Comparison of ENCODE assay signal across 28 cellular contexts in the genomic region with DNA sequence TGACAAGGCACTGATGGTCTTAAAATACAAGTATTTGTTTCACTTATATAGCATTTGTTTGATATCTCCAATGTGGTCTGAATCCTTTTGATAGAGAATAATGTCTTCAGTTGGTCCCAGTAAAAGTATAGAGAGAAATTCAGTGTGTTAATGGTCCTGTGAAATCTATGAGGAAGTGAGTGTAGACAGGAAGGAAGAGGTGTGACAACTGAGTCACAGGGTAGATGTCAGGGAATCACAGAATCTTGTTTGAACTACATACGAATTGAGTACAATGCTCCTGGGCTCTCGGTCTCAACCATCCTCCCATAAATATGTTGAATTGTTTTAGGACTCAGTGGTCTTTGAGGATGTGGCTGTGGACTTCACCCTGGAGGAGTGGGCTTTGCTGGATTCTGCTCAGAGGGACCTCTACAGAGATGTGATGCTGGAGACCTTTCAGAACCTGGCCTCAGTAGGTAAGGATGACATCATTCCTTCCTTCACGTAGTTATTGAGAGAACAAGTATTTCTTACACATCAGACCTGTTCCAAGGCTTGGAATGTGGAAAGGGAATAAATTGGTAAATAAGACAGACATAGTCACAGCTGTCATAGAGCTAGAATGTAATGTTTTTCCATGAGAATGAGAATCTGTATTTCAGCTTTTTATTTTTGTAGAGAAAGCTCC. TPM values are rescaled to one million over a fixed set of nuclear protein-coding genes. Genes with fewer than 3 reads are reported as not detected.
A peak's percentile ranks its signal among the peaks of the same experiment; 100 is the strongest.
DNase-seq lines count a peak whose midpoint lies in the region; ATAC-seq and TF ChIP-seq lines count a peak whose summit lies in the region.
"Had no signal": no experiment of that assay in that cellular context is flagged by ENCODE, and none has a peak within 500 bp of the region (broad histone marks: within the 10 kb centered on the region; RNA-seq: fewer than 3 reads in every experiment).

No MANE protein-coding gene starts in this region.

- no peak overlapping the region for H3K9ac ChIP-seq in Karpas-422 (ENCODE audit: low read length)
- no peak overlapping the region for H3K9ac ChIP-seq in endodermal cell (ENCODE audit: extremely low read depth, low read length, poor library complexity, severe bottlenecking)

- no peak overlapping the region for H2AFZ ChIP-seq in Karpas-422 (ENCODE audit: low read length)
- no peak overlapping the region for H2AFZ ChIP-seq in osteoblast (ENCODE audit: low read length)

- no peaks in the 10 kb centered on the region for H3K4me1 ChIP-seq in Karpas-422 (ENCODE audit: low read length)
- no peaks in the 10 kb centered on the region for H3K4me1 ChIP-seq in endodermal cell (ENCODE audit: control insufficient read depth, insufficient read depth, low read length)
- no peaks in the 10 kb centered on the region for H3K4me1 ChIP-seq in osteoblast (ENCODE audit: insufficient read depth, low read length)
- H3K4me1 ChIP-seq: Caco-2 had no signal

- H3K79me2 ChIP-seq in Karpas-422 (ENCODE audit: low read length), result no peaks in the 10 kb centered on the region
- H3K79me2 ChIP-seq in osteoblast (ENCODE audit: insufficient read depth, low read length), result peaks cover 37% of the 10 kb centered on the region

- no peak for ATAC-seq in HG03095 (IDR thresholded peaks at IDR 0.05; ENCODE audit: unreplicated experiment)
- ATAC-seq: activated CD4-positive, CD25-positive, alpha-beta regulatory T cell treated with anti-CD3 and anti-CD28 coated beads, Interleukin-2, amount 50 U/mL, for 24 hours; left lung had no signal

- H3K27me3 ChIP-seq in Karpas-422 (ENCODE audit: low read length) (no peaks in the 10 kb centered on the region), endodermal cell (ENCODE audit: control insufficient read depth, insufficient read depth, low read length, poor library complexity, severe bottlenecking) (no peaks in the 10 kb centered on the region), osteoblast (ENCODE audit: insufficient read depth, low read length) (no peaks in the 10 kb centered on the region)
- H3K27me3 ChIP-seq: left lung had no signal

- H3K4me3 ChIP-seq in Karpas-422 (ENCODE audit: low read length) (no peak overlapping the region), endodermal cell (ENCODE audit: low read length) (peak overlapping the region; percentile 58), osteoblast (ENCODE audit: insufficient read depth, low read length) (no peak overlapping the region)
- H3K4me3 ChIP-seq: left lung had no signal

- H3K27me3 Mint-ChIP-seq in activated naive CD4-positive, alpha-beta T cell treated with anti-CD3 and anti-CD28 coated beads for 36 hours (ENCODE audit: low read depth), result no peaks in the 10 kb centered on the region
- H3K27me3 Mint-ChIP-seq in endodermal cell (ENCODE audit: insufficient read depth), result no peaks in the 10 kb centered on the region
- H3K27me3 Mint-ChIP-seq: activated naive CD8-positive, alpha-beta T cell treated with anti-CD3 and anti-CD28 coated beads, Interleukin-2, amount 10 ng/mL, durations not matched to agents 7 days and 5 days; B cell; dendritic cell treated with granulocyte-macrophage colony-stimulating factor and Interleukin-4, amounts not matched to agents 40 ng/mL and 50 ng/mL, for 4 days; IgD-negative memory B cell had no signal

- CTCF ChIA-PET in activated naive CD4-positive, alpha-beta T cell treated with anti-CD3 and anti-CD28 coated beads for 36 hours (lab: Charles Lee), result interaction anchor here (0.9 to 1.0 kb wide), 2 partner anchors 18 to 30 kb away, joined by 4 read pairs; a partner anchor contains a TSS

- H3K9me3 ChIP-seq in Karpas-422 (ENCODE audit: low read length) (peaks cover 33% of the 10 kb centered on the region), endodermal cell (ENCODE audit: control insufficient read depth, low read length) (peaks cover 97% of the 10 kb centered on the region), osteoblast (ENCODE audit: low read depth, low read length) (peaks cover 35% of the 10 kb centered on the region)

- intact Hi-C loops in activated naive CD4-positive, alpha-beta T cell treated with anti-CD3 and anti-CD28 coated beads for 36 hours (cut with micrococcal nuclease), result loop anchor here (5.0 kb wide), 1 partner anchor 52 kb away; a partner anchor contains a TSS

- peaks cover 13% of the 10 kb centered on the region for H3K4me1 Mint-ChIP-seq in activated naive CD4-positive, alpha-beta T cell treated with anti-CD3 and anti-CD28 coated beads for 36 hours (ENCODE audit: low read depth)
- H3K4me1 Mint-ChIP-seq in endodermal cell, result no peaks in the 10 kb centered on the region

- H3K36me3 ChIP-seq in Karpas-422 (ENCODE audit: insufficient read depth, low read length), result peaks cover 17% of the 10 kb centered on the region
- peaks cover 66% of the 10 kb centered on the region for H3K36me3 ChIP-seq in endodermal cell (ENCODE audit: control insufficient read depth, insufficient read depth, low read length)
- H3K36me3 ChIP-seq in osteoblast (ENCODE audit: insufficient read depth, low read length), result peaks cover 38% of the 10 kb centered on the region

- WGBS in endodermal cell (ENCODE audit: insufficient coverage in 1 of 2, insufficient read length in 1 of 2), 2 experiments, result 92 to 100% methylated on average over 1 to 3 of the region's 3 CpGs

- DNase-seq in activated naive CD4-positive, alpha-beta T cell treated with anti-CD3 and anti-CD28 coated beads for 36 hours, result no peak
- no peak for DNase-seq in activated naive CD4-positive, alpha-beta T cell treated with Interleukin-2 at 50 U/mL for 16 hours
- DNase-seq in Karpas-422 (peak; percentile 38), endodermal cell (no peak), osteoblast (ENCODE audit: insufficient read length, low spot score, missing footprints) (peak; percentile 13), T-helper 2 cell (no peak), NCI-H128 (lab: John Stamatoyannopoulos, UW; ENCODE audit: unreplicated experiment) (no peak)
- DNase-seq: activated CD8-positive, alpha-beta memory T cell treated with anti-CD3 and anti-CD28 coated beads for 24 hours; activated naive CD8-positive, alpha-beta T cell treated with anti-CD3 and anti-CD28 coated beads, Interleukin-2, amount 10 ng/mL, durations not matched to agents 7 days and 5 days; Caco-2; caudate nucleus; GF-D8; hypothalamus; left lung; NCI-H1105 treated with DMSO at 0.1 percent for 48 hours; NCI-H2029 treated with DMSO at 0.1 percent for 48 hours; NCI-H2227 treated with DMSO at 0.1 percent for 48 hours; trophoblast cell had no signal

- H3K9me2 ChIP-seq in Karpas-422 (replicated peaks; ENCODE audit: insufficient read depth, low read length), result no peaks in the 10 kb centered on the region

- TF ChIP-seq CTCF in endodermal cell (conservative IDR thresholded peaks at IDR 0.05) (no peak), osteoblast (IDR thresholded peaks at IDR 0.05; ENCODE audit: extremely low read depth, low read depth, low read length) (no peak)

- H4K20me1 ChIP-seq in Karpas-422 (ENCODE audit: insufficient read depth, low read depth, low read length) (no peaks in the 10 kb centered on the region), osteoblast (ENCODE audit: insufficient read depth, low read length) (peaks cover 4% of the 10 kb centered on the region)

- H3K36me3 Mint-ChIP-seq in activated naive CD4-positive, alpha-beta T cell treated with anti-CD3 and anti-CD28 coated beads for 36 hours (ENCODE audit: low read depth), result peaks cover 57% of the 10 kb centered on the region
- H3K36me3 Mint-ChIP-seq in endodermal cell (ENCODE audit: low read depth), result peaks cover 88% of the 10 kb centered on the region

- peak overlapping the region; percentile 43 for H3K27ac Mint-ChIP-seq in activated naive CD4-positive, alpha-beta T cell treated with anti-CD3 and anti-CD28 coated beads for 36 hours
- no peak overlapping the region for H3K27ac Mint-ChIP-seq in endodermal cell
- H3K27ac Mint-ChIP-seq: activated naive CD8-positive, alpha-beta T cell treated with anti-CD3 and anti-CD28 coated beads, Interleukin-2, amount 10 ng/mL, durations not matched to agents 7 days and 5 days; activated T-helper 1 cell treated with anti-CD3 and anti-CD28 coated beads, Interleukin-12 subunit alpha, Interleukin-12 subunit beta, Interleukin-2, Interleukin-4 antibody, amounts not matched to agents 30 ng/mL and 10 ng/mL and 1 ng/mL, durations not matched to agents 14 hours and 24 hours and 36 hours; B cell; dendritic cell treated with granulocyte-macrophage colony-stimulating factor and Interleukin-4, amounts not matched to agents 40 ng/mL and 50 ng/mL, for 4 days; IgD-negative memory B cell had no signal

- no peak overlapping the region for H3K4me3 Mint-ChIP-seq in activated naive CD4-positive, alpha-beta T cell treated with anti-CD3 and anti-CD28 coated beads for 36 hours
- no peak overlapping the region for H3K4me3 Mint-ChIP-seq in endodermal cell
- H3K4me3 Mint-ChIP-seq: activated naive CD8-positive, alpha-beta T cell treated with anti-CD3 and anti-CD28 coated beads, Interleukin-2, amount 10 ng/mL, durations not matched to agents 7 days and 5 days; activated T-helper 1 cell treated with anti-CD3 and anti-CD28 coated beads, Interleukin-12 subunit alpha, Interleukin-12 subunit beta, Interleukin-2, Interleukin-4 antibody, amounts not matched to agents 30 ng/mL and 10 ng/mL and 1 ng/mL, durations not matched to agents 14 hours and 24 hours and 36 hours; B cell; dendritic cell treated with granulocyte-macrophage colony-stimulating factor and Interleukin-4, amounts not matched to agents 40 ng/mL and 50 ng/mL, for 4 days; IgD-negative memory B cell had no signal

- H3K4me2 ChIP-seq in Karpas-422 (ENCODE audit: low read depth, low read length, poor library complexity, severe bottlenecking), result no peak overlapping the region
- no peak overlapping the region for H3K4me2 ChIP-seq in osteoblast (ENCODE audit: insufficient read depth, low read length)

- H3K27ac ChIP-seq in Karpas-422 (ENCODE audit: low read length) (no peak overlapping the region), endodermal cell (ENCODE audit: low read depth, low read length) (no peak overlapping the region), osteoblast (ENCODE audit: low read depth, low read length) (no peak overlapping the region)
- H3K27ac ChIP-seq: left lung had no signal

- peaks cover 48% of the 10 kb centered on the region for H3K9me3 Mint-ChIP-seq in activated naive CD4-positive, alpha-beta T cell treated with anti-CD3 and anti-CD28 coated beads for 36 hours
- peaks cover 95% of the 10 kb centered on the region for H3K9me3 Mint-ChIP-seq in endodermal cell

RNA-seq across cellular contexts. Expression of a gene that starts 9.1 kb away (rescaled TPM):
- 1 to 10 TPM; 1.7 to 3.0 TPM for total RNA-seq in activated naive CD4-positive, alpha-beta T cell treated with anti-CD3 and anti-CD28 coated beads for 36 hours
- 1.4 TPM in 2 replicates for total RNA-seq in Karpas-422 (2014; rRNA removed; shearing (Covaris generic); ENCODE audit: low replicate concordance)
- total RNA-seq in endodermal cell, result 10 to 100 TPM in 1 of 2 donors, 1 to 10 TPM in 1; 9.6 to 10.5 TPM
- 8.7 TPM for polyA plus RNA-seq in endodermal cell (2013, experiment 1 of 2)
- polyA plus RNA-seq in endodermal cell (2013, experiment 2 of 2), result 8.7 TPM
- total RNA-seq in osteoblast, result 6.2 and 8.0 TPM in 2 replicates

RNA-seq across cellular contexts. Expression of a gene that starts 16.7 kb away (rescaled TPM):
- total RNA-seq in activated naive CD4-positive, alpha-beta T cell treated with anti-CD3 and anti-CD28 coated beads for 36 hours, result not detected
- not detected in 2 replicates for total RNA-seq in Karpas-422 (2014; rRNA removed; shearing (Covaris generic); ENCODE audit: low replicate concordance)
- not detected for total RNA-seq in endodermal cell
- 0.04 TPM for polyA plus RNA-seq in endodermal cell (2013, experiment 1 of 2)
- 0.04 TPM for polyA plus RNA-seq in endodermal cell (2013, experiment 2 of 2)
- not detected in 2 replicates for total RNA-seq in osteoblast
- total RNA-seq: activated naive CD8-positive, alpha-beta T cell treated with anti-CD3 and anti-CD28 coated beads, Interleukin-2, amount 10 ng/mL, durations not matched to agents 7 days and 5 days; activated T-helper 1 cell treated with anti-CD3 and anti-CD28 coated beads, Interleukin-12 subunit alpha, Interleukin-12 subunit beta, Interleukin-2, Interleukin-4 antibody, amounts not matched to agents 30 ng/mL and 10 ng/mL and 1 ng/mL, durations not matched to agents 14 hours and 24 hours and 36 hours; astrocyte; B cell; left lung; mesenteric fat pad; osteocyte; subcutaneous adipose tissue had no signal
- polyA plus RNA-seq: IgD-negative memory B cell had no signal

RNA-seq across cellular contexts. Expression of a gene that starts 30.7 kb away (rescaled TPM):
- 1 to 10 TPM; 1.2 to 1.4 TPM for total RNA-seq in activated naive CD4-positive, alpha-beta T cell treated with anti-CD3 and anti-CD28 coated beads for 36 hours
- total RNA-seq in Karpas-422 (2014; rRNA removed; shearing (Covaris generic); ENCODE audit: low replicate concordance), result 2.6 and 4.0 TPM in 2 replicates
- total RNA-seq in endodermal cell, result 1 to 10 TPM; 8.4 to 9.2 TPM
- polyA plus RNA-seq in endodermal cell (2013, experiment 1 of 2), result 5.1 TPM
- polyA plus RNA-seq in endodermal cell (2013, experiment 2 of 2), result 4.7 TPM
- total RNA-seq in osteoblast, result 5.6 and 5.8 TPM in 2 replicates

RNA-seq across cellular contexts. Expression of a gene that starts 50.3 kb away (rescaled TPM):
- 1 to 10 TPM; 3.9 to 4.7 TPM for total RNA-seq in activated naive CD4-positive, alpha-beta T cell treated with anti-CD3 and anti-CD28 coated beads for 36 hours
- total RNA-seq in Karpas-422 (2014; rRNA removed; shearing (Covaris generic); ENCODE audit: low replicate concordance), result 1.0 and 3.3 TPM in 2 replicates
- total RNA-seq in endodermal cell (1 to 10 TPM; 4.3 to 5.0 TPM), osteoblast (5.4 and 6.5 TPM in 2 replicates)
- polyA plus RNA-seq in endodermal cell (2013, experiment 1 of 2), result 4.1 TPM
- polyA plus RNA-seq in endodermal cell (2013, experiment 2 of 2), result 4.2 TPM
- total RNA-seq: astrocyte had no signal

Comparison
In these comparisons a context has a peak if more than half of its experiments do, and no peak if none do; other contexts are left out.
1. DNase-seq: peak in Karpas-422 (single experiment) and osteoblast (single experiment); none in activated naive CD4-positive, alpha-beta T cell treated with anti-CD3 and anti-CD28 coated beads for 36 hours (single experiment), activated naive CD4-positive, alpha-beta T cell treated with Interleukin-2 at 50 U/mL for 16 hours (single experiment), endodermal cell (single experiment), T-helper 2 cell (0 of 5) and NCI-H128 (single experiment).